In genomic region chr1:29240986-29241385, GRCh38 we compare ENCODE assay signal across 1 cellular context.
TF ChIP-seq lines count a peak whose summit lies in the region.

No MANE protein-coding gene starts in this region.

TF ChIP-seq in SK-N-SH treated with all-trans-retinoic acid at 6 μM for 48 hours, 23 proteins besides CTCF, POLR2A, EP300 and RAD21 (continued from another document):
- TF ChIP-seq ARNTL (CRISPR knock-in tag; IDR thresholded peaks at IDR 0.05; ENCODE audit: borderline replicate concordance, low read depth) = no peak
- no peak for TF ChIP-seq OSR1 (CRISPR knock-in tag; IDR thresholded peaks at IDR 0.05)
- no peak for TF ChIP-seq PPARA (CRISPR knock-in tag; IDR thresholded peaks at IDR 0.05; ENCODE audit: borderline replicate concordance)
- no peak for TF ChIP-seq CSDC2 (CRISPR knock-in tag; IDR thresholded peaks at IDR 0.05)
- TF ChIP-seq ESRRG (CRISPR knock-in tag; IDR thresholded peaks at IDR 0.05) = no peak
- no peak for TF ChIP-seq RARB (CRISPR knock-in tag; IDR thresholded peaks at IDR 0.05)
- TF ChIP-seq GLIS3 (CRISPR knock-in tag; IDR thresholded peaks at IDR 0.05) = no peak
- no peak for TF ChIP-seq TOX (CRISPR knock-in tag; IDR thresholded peaks at IDR 0.05; ENCODE audit: borderline replicate concordance)
- no peak for TF ChIP-seq ZNF565 (CRISPR knock-in tag; conservative IDR thresholded peaks at IDR 0.05; ENCODE audit: low read depth)
